21 cellular contexts compared by ENCODE assay signal in genomic region chrX:65643786-65644111, GRCh38. TPM values are rescaled to one million over a fixed set of nuclear protein-coding genes. Genes with fewer than 3 reads are reported as not detected.
DNase-seq lines count a peak whose midpoint lies in the region; ATAC-seq, FAIRE-seq and TF ChIP-seq lines count a peak whose summit lies in the region.
"Had no signal": no experiment of that assay in that cellular context is flagged by ENCODE, and none has a peak within 500 bp of the region (broad histone marks: within the 10 kb centered on the region; RNA-seq: fewer than 3 reads in every experiment).

No MANE protein-coding gene starts in this region.

- DNase-seq in left ventricle myocardium inferior (no peak), right atrium auricular region (ENCODE audit: low spot score) (no peak), pancreas (no peak), upper lobe of right lung (no peak), amygdala (lab: John Stamatoyannopoulos, UW) (no peak)
- no peak for DNase-seq in T-helper 2 cell treated with Interferon-gamma antibody and Interleukin-4, amounts not matched to agents 5 μg/mL and 100 μg/mL, for 36 hours (ENCODE audit: low spot score)
- DNase-seq: activated CD4-positive, alpha-beta T cell treated with anti-CD3 and anti-CD28 coated beads, Interleukin-2, amount 50 U/mL, for 1 hour; activated CD8-positive, alpha-beta memory T cell treated with anti-CD3 and anti-CD28 coated beads, Interleukin-2, amount 50 U/mL, for 48 hours; activated naive CD4-positive, alpha-beta T cell; anterior cingulate cortex; DMS 273 treated with DMSO at 0.1 percent for 48 hours; MM.1S; NCI-H1694; NCI-H2227 treated with DMSO at 0.1 percent for 48 hours; ovary; stimulated activated CD4-positive, alpha-beta T cell treated with anti-CD3 and anti-CD28 coated beads, Interleukin-4, amount 100 ng/mL, for 24 hours had no signal

- TF ChIP-seq CTCF in left ventricle myocardium inferior (IDR thresholded peaks at IDR 0.05; ENCODE audit: borderline replicate concordance): no peak
- TF ChIP-seq CTCF in right atrium auricular region (IDR thresholded peaks at IDR 0.05): no peak
- TF ChIP-seq CTCF in pancreas (IDR thresholded peaks at IDR 0.05): no peak
- no peak for TF ChIP-seq CTCF in upper lobe of right lung (IDR thresholded peaks at IDR 0.05)

- no peak overlapping the region for H3K27ac Mint-ChIP-seq in T-helper 2 cell treated with Interferon-gamma antibody and Interleukin-4, amounts not matched to agents 5 μg/mL and 100 μg/mL, for 36 hours

- H3K4me3 ChIP-seq in left ventricle myocardium inferior (no peak overlapping the region), right atrium auricular region (no peak overlapping the region), esophagus (ENCODE audit: low read depth in 1 of 2, low read length in 2 of 2) (no peak overlapping the region), pancreas (no peak overlapping the region), upper lobe of right lung (no peak overlapping the region)
- H3K4me3 ChIP-seq: ovary, smooth muscle cell had no signal

- H3K27me3 Mint-ChIP-seq in T-helper 2 cell treated with Interferon-gamma antibody and Interleukin-4, amounts not matched to agents 5 μg/mL and 100 μg/mL, for 36 hours (ENCODE audit: low read depth): no peaks in the 10 kb centered on the region

- no peaks in the 10 kb centered on the region for H3K36me3 ChIP-seq in left ventricle myocardium inferior
- no peaks in the 10 kb centered on the region for H3K36me3 ChIP-seq in right atrium auricular region
- no peaks in the 10 kb centered on the region for H3K36me3 ChIP-seq in esophagus (ENCODE audit: control insufficient read depth in 2 of 2, insufficient read depth in 2 of 2, low read length in 1 of 2)
- H3K36me3 ChIP-seq in pancreas: no peaks in the 10 kb centered on the region
- no peaks in the 10 kb centered on the region for H3K36me3 ChIP-seq in upper lobe of right lung
- H3K36me3 ChIP-seq: ovary had no signal

- ATAC-seq in pancreas: peak in 3 of 4 donors; percentile 18 to 64 (median 63)
- no peak for ATAC-seq in upper lobe of right lung
- no peak for ATAC-seq in GM18858 (IDR thresholded peaks at IDR 0.05; ENCODE audit: unreplicated experiment)

- no peaks in the 10 kb centered on the region for H3K27me3 ChIP-seq in left ventricle myocardium inferior (ENCODE audit: low read depth)
- H3K27me3 ChIP-seq in right atrium auricular region: no peaks in the 10 kb centered on the region
- no peaks in the 10 kb centered on the region for H3K27me3 ChIP-seq in esophagus (ENCODE audit: control insufficient read depth in 1 of 2, insufficient read depth in 2 of 2, low read length in 2 of 2)
- no peaks in the 10 kb centered on the region for H3K27me3 ChIP-seq in pancreas
- no peaks in the 10 kb centered on the region for H3K27me3 ChIP-seq in upper lobe of right lung
- H3K27me3 ChIP-seq: ovary had no signal

- no peaks in the 10 kb centered on the region for H3K36me3 Mint-ChIP-seq in T-helper 2 cell treated with Interferon-gamma antibody and Interleukin-4, amounts not matched to agents 5 μg/mL and 100 μg/mL, for 36 hours (ENCODE audit: low read depth)

- H3K9me3 Mint-ChIP-seq in T-helper 2 cell treated with Interferon-gamma antibody and Interleukin-4, amounts not matched to agents 5 μg/mL and 100 μg/mL, for 36 hours: no peaks in the 10 kb centered on the region

- peaks cover 5% of the 10 kb centered on the region for H3K4me1 Mint-ChIP-seq in T-helper 2 cell treated with Interferon-gamma antibody and Interleukin-4, amounts not matched to agents 5 μg/mL and 100 μg/mL, for 36 hours (ENCODE audit: low read depth)

- 37 to 41% methylated on average over 1 of the region's 1 CpG for WGBS in esophagus, 2 donors
- 45 to 55% methylated on average over 1 of the region's 1 CpG for WGBS in pancreas, 2 donors

- intact Hi-C loops in left ventricle myocardium inferior (cut with micrococcal nuclease) (no loop called here), pancreas (cut with DNase I) (no loop called here), upper lobe of right lung (cut with DNase I) (no loop called here)

- H3K4me1 ChIP-seq in left ventricle myocardium inferior (peaks cover 32% of the 10 kb centered on the region), right atrium auricular region (peaks cover 0 to 32% of the 10 kb centered on the region in 2 donors), esophagus (ENCODE audit: control insufficient read depth in 2 of 2, insufficient read depth in 2 of 2, low read length in 1 of 2) (peaks cover 0 to 3% of the 10 kb centered on the region in 2 donors), pancreas (peaks cover 0 to 8% (median 0%) of the 10 kb centered on the region in 3 donors), upper lobe of right lung (peaks cover 15% of the 10 kb centered on the region)

- H3K4me3 Mint-ChIP-seq in T-helper 2 cell treated with Interferon-gamma antibody and Interleukin-4, amounts not matched to agents 5 μg/mL and 100 μg/mL, for 36 hours: no peak overlapping the region

- no peaks in the 10 kb centered on the region for H3K9me3 ChIP-seq in left ventricle myocardium inferior (replicated peaks)
- H3K9me3 ChIP-seq in right atrium auricular region: no peaks in the 10 kb centered on the region
- H3K9me3 ChIP-seq in esophagus (ENCODE audit: control insufficient read depth in 2 of 2, insufficient read depth in 1 of 2, low read depth in 1 of 2, low read length in 1 of 2): no peaks in the 10 kb centered on the region
- no peaks in the 10 kb centered on the region for H3K9me3 ChIP-seq in pancreas
- no peaks in the 10 kb centered on the region for H3K9me3 ChIP-seq in upper lobe of right lung
- H3K9me3 ChIP-seq: ovary had no signal

- H3K27ac ChIP-seq in left ventricle myocardium inferior (replicated peaks): peak overlapping the region; percentile 78
- peak overlapping the region in 1 of 2 donors; percentile 86 for H3K27ac ChIP-seq in right atrium auricular region
- peak overlapping the region; percentile 66 to 74 for H3K27ac ChIP-seq in esophagus (ENCODE audit: low read depth in 2 of 2, low read length in 1 of 2)
- H3K27ac ChIP-seq in pancreas: peak overlapping the region in 2 of 4 donors; percentile 53 to 57
- H3K27ac ChIP-seq in upper lobe of right lung: peak overlapping the region; percentile 51

- FAIRE-seq in pancreas (lab: Jason Lieb, UNC): no peak
- FAIRE-seq: A204.1, colon had no signal

RNA-seq across cellular contexts. Expression of gene MSN, which starts 23.7 kb away (rescaled TPM):
- total RNA-seq in left ventricle myocardium inferior (107 TPM), right atrium auricular region (100 to 1,000 TPM; 125 to 256 TPM), pancreas (10 to 100 TPM; 12.4 to 99.1 (median 25.9) TPM), upper lobe of right lung (462 TPM)
- polyA plus RNA-seq in esophagus (10 to 100 TPM; 32.9 to 50.4 TPM), pancreas (10 to 100 TPM; 18.7 to 22.6 TPM)

Comparison
In these comparisons a context has a peak if more than half of its experiments do, and no peak if none do; other contexts are left out.
1. ATAC-seq: peak in pancreas (3 of 4); none in upper lobe of right lung (single experiment) and GM18858 (single experiment).